Comparison of ENCODE assay signal across 1 cellular context in genomic region chr7:77450054-77450453, GRCh38.
TF ChIP-seq lines count a peak whose summit lies in the region.

No MANE protein-coding gene starts in this region.

TF ChIP-seq in IMR-90, 13 proteins besides CTCF, POLR2A, EP300 and RAD21:
- TF ChIP-seq CHD1 (IDR thresholded peaks at IDR 0.05; ENCODE audit: low read depth, low read length) (no peak), ELK1 (IDR thresholded peaks at IDR 0.05; ENCODE audit: borderline replicate concordance, low read depth, low read length) (no peak), BHLHE40 (IDR thresholded peaks at IDR 0.05; ENCODE audit: low read depth, low read length) (no peak), RCOR1 (IDR thresholded peaks at IDR 0.05; ENCODE audit: insufficient replicate concordance, low read length) (no peak), USF2 (IDR thresholded peaks at IDR 0.05; ENCODE audit: low read depth, low read length) (no peak), RFX5 (IDR thresholded peaks at IDR 0.05; ENCODE audit: low read depth, low read length) (no peak), FOS (IDR thresholded peaks at IDR 0.05; ENCODE audit: low read depth, low read length) (no peak), CEBPB (IDR thresholded peaks at IDR 0.05; ENCODE audit: low read depth, low read length) (no peak)
TF ChIP-seq in IMR-90: peak in this region for 0.
